Comparison of ENCODE assay signal across 8 cellular contexts in the genomic region with DNA sequence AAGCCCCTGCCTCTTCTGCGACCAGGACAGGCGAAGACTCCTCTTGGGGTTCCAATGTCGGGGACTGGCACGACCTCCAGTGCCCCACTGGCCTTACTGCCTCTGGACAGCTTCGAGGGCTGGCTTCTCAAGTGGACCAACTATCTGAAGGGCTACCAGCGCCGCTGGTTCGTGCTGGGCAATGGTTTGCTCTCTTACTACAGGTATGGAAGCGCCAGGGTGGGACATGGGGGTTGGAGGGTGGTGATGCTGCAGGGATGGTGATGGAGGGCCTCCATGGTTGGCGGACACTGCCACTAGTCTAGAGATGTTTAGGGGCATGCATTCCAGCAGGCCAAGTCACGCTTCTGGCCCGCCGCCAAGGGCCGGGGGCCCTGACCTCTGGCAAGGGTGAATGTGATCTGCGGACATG. TPM values are rescaled to one million over a fixed set of nuclear protein-coding genes. Genes with fewer than 3 reads are reported as not detected.
DNase-seq lines count a peak whose midpoint lies in the region; ATAC-seq and TF ChIP-seq lines count a peak whose summit lies in the region.

No MANE protein-coding gene starts in this region.

- no peak for TF ChIP-seq CTCF in activated B cell treated with CpG ODN at 0.5 μM for 24 hours (IDR thresholded peaks at IDR 0.05)
- no peak for TF ChIP-seq CTCF in glutamatergic neuron (IDR thresholded peaks at IDR 0.05; ENCODE audit: partially characterized antibody, unreplicated experiment)

- H3K36me3 ChIP-seq in CD8-positive, alpha-beta memory T cell (ENCODE audit: insufficient read depth, low read length), result no peaks in the 10 kb centered on the region

- peaks cover 8 to 15% of the 10 kb centered on the region in 2 donors for H3K27me3 Mint-ChIP-seq in CD8-positive, alpha-beta memory T cell
- H3K27me3 Mint-ChIP-seq in activated B cell treated with CpG ODN at 0.5 μM for 24 hours (peaks cover 34% of the 10 kb centered on the region), glutamatergic neuron (ENCODE audit: unreplicated experiment) (peaks cover 15% of the 10 kb centered on the region)

- H3K4me3 ChIP-seq in CD8-positive, alpha-beta memory T cell (ENCODE audit: low read length), result no peak overlapping the region

- no peaks in the 10 kb centered on the region for H3K36me3 Mint-ChIP-seq in CD8-positive, alpha-beta memory T cell
- H3K36me3 Mint-ChIP-seq in activated B cell treated with CpG ODN at 0.5 μM for 24 hours (ENCODE audit: low read depth) (no peaks in the 10 kb centered on the region), glutamatergic neuron (ENCODE audit: unreplicated experiment) (no peaks in the 10 kb centered on the region)

- H3K27me3 ChIP-seq in CD8-positive, alpha-beta memory T cell (ENCODE audit: insufficient read depth, low read length, poor library complexity, severe bottlenecking), result no peaks in the 10 kb centered on the region

- CTCF ChIA-PET in CD8-positive, alpha-beta memory T cell (lab: Charles Lee), result interaction anchor here (0.8 kb wide), 1 partner anchor 61 kb away, joined by 3 read pairs; no protein-coding TSS in a partner anchor
- CTCF ChIA-PET in activated B cell treated with CpG ODN at 0.5 μM for 24 hours (lab: Charles Lee), result no interaction called here

- H3K27ac Mint-ChIP-seq in CD8-positive, alpha-beta memory T cell, result peak overlapping the region in 5 of 8 donors; percentile 51 to 85 (median 77)
- H3K27ac Mint-ChIP-seq in activated B cell treated with CpG ODN at 0.5 μM for 24 hours, result no peak overlapping the region
- H3K27ac Mint-ChIP-seq in glutamatergic neuron (ENCODE audit: unreplicated experiment), result no peak overlapping the region

- no peaks in the 10 kb centered on the region for H3K9me3 Mint-ChIP-seq in CD8-positive, alpha-beta memory T cell
- no peaks in the 10 kb centered on the region for H3K9me3 Mint-ChIP-seq in activated B cell treated with CpG ODN at 0.5 μM for 24 hours
- H3K9me3 Mint-ChIP-seq in glutamatergic neuron (ENCODE audit: unreplicated experiment), result no peaks in the 10 kb centered on the region

- DNase-seq in CD8-positive, alpha-beta memory T cell, result no peak
- DNase-seq in activated B cell treated with CpG ODN at 0.5 μM for 24 hours (no peak), glutamatergic neuron (no peak), posterior cingulate gyrus (peak in 6 of 10 donors; percentile 23 to 89 (median 33)), hepatic stellate cell (ENCODE audit: low spot score) (no peak)

- H3K27ac ChIP-seq in CD8-positive, alpha-beta memory T cell (ENCODE audit: low read depth, low read length), result no peak overlapping the region

- peaks cover 11 to 17% (median 14%) of the 10 kb centered on the region in 3 donors for H3K4me1 Mint-ChIP-seq in CD8-positive, alpha-beta memory T cell
- H3K4me1 Mint-ChIP-seq in activated B cell treated with CpG ODN at 0.5 μM for 24 hours (peaks cover 7% of the 10 kb centered on the region), glutamatergic neuron (ENCODE audit: low read depth, unreplicated experiment) (no peaks in the 10 kb centered on the region)

- no peaks in the 10 kb centered on the region for H3K9me3 ChIP-seq in CD8-positive, alpha-beta memory T cell (ENCODE audit: low read length)

- intact Hi-C loops in activated B cell treated with CpG ODN at 0.5 μM for 24 hours (cut with micrococcal nuclease), result no loop called here
- intact Hi-C loops in posterior cingulate gyrus (cut with DNase I), result loop anchor here (2.0 kb wide), 2 partner anchors 59 to 61 kb away; partner anchors contain the start of gene SLC35E4

- POLR2A ChIA-PET in CD8-positive, alpha-beta memory T cell (lab: Charles Lee), result no interaction called here
- POLR2A ChIA-PET in activated B cell treated with CpG ODN at 0.5 μM for 24 hours (lab: Charles Lee), result no interaction called here

- peak overlapping the region; percentile 66 to 89 (median 80) for H3K4me3 Mint-ChIP-seq in CD8-positive, alpha-beta memory T cell
- H3K4me3 Mint-ChIP-seq in activated B cell treated with CpG ODN at 0.5 μM for 24 hours, result peak overlapping the region; percentile 61
- H3K4me3 Mint-ChIP-seq in glutamatergic neuron (ENCODE audit: unreplicated experiment), result peak overlapping the region; percentile 75

- no peaks in the 10 kb centered on the region for H3K4me1 ChIP-seq in CD8-positive, alpha-beta memory T cell (ENCODE audit: insufficient read depth, low read length)

- ATAC-seq in activated B cell treated with CpG ODN at 0.5 μM for 24 hours (ENCODE audit: low read depth) (no peak), GM21717 (IDR thresholded peaks at IDR 0.05; ENCODE audit: unreplicated experiment) (no peak), HG03342 (IDR thresholded peaks at IDR 0.05; ENCODE audit: unreplicated experiment) (no peak), HG03460 (IDR thresholded peaks at IDR 0.05; ENCODE audit: unreplicated experiment) (no peak)

RNA-seq across cellular contexts. Expression of gene OSBP2, which starts 0.7 kb away (rescaled TPM):
- total RNA-seq in CD8-positive, alpha-beta memory T cell, result under 1 TPM; 0.66 to 0.74 TPM
- polyA plus RNA-seq in CD8-positive, alpha-beta memory T cell, result 0.74 TPM
- total RNA-seq in activated B cell treated with CpG ODN at 0.5 μM for 24 hours (0.35 and 0.56 TPM in 2 replicates), glutamatergic neuron (ENCODE audit: unreplicated experiment) (18.3 TPM)

RNA-seq across cellular contexts. Expression of gene DUSP18, which starts 27.7 kb away (rescaled TPM):
- 10 to 100 TPM; 11.4 to 12.5 TPM for total RNA-seq in CD8-positive, alpha-beta memory T cell
- 12.3 TPM for polyA plus RNA-seq in CD8-positive, alpha-beta memory T cell
- 12.0 and 13.5 TPM in 2 replicates for total RNA-seq in activated B cell treated with CpG ODN at 0.5 μM for 24 hours
- total RNA-seq in glutamatergic neuron (ENCODE audit: unreplicated experiment), result 8.0 TPM

RNA-seq across cellular contexts. Expression of gene SLC35E4, which starts 59.8 kb away (rescaled TPM):
- 1 to 10 TPM; 7.1 to 8.4 TPM for total RNA-seq in CD8-positive, alpha-beta memory T cell
- polyA plus RNA-seq in CD8-positive, alpha-beta memory T cell, result 3.3 TPM
- 1.8 TPM in 2 replicates for total RNA-seq in activated B cell treated with CpG ODN at 0.5 μM for 24 hours
- total RNA-seq in glutamatergic neuron (ENCODE audit: unreplicated experiment), result 5.0 TPM

Comparison
In these comparisons a context has a peak if more than half of its experiments do, and no peak if none do; other contexts are left out.
1. DNase-seq: peak in posterior cingulate gyrus (6 of 10); none in CD8-positive, alpha-beta memory T cell (0 of 5), activated B cell treated with CpG ODN at 0.5 μM for 24 hours (single experiment), glutamatergic neuron (single experiment) and hepatic stellate cell (single experiment).
2. H3K27ac Mint-ChIP-seq: peak in CD8-positive, alpha-beta memory T cell (5 of 8); none in activated B cell treated with CpG ODN at 0.5 μM for 24 hours (single experiment) and glutamatergic neuron (single experiment).
3. RNA of gene OSBP2, which starts 0.7 kb away (total RNA-seq): 18.3 TPM in glutamatergic neuron (single experiment); 0.66 to 0.74 TPM in CD8-positive, alpha-beta memory T cell and 0.35 to 0.56 TPM in activated B cell treated with CpG ODN at 0.5 μM for 24 hours; every median in the first group is over 10 times any median in the second.
4. Peak in every context shown above with its lines, with median percentiles within 50 percentile points of each other: H3K4me3 Mint-ChIP-seq.